Comparison of ENCODE assay signal across 16 cellular contexts in genomic region chr10:34194259-34194658, GRCh38.
DNase-seq lines count a peak whose midpoint lies in the region; ATAC-seq and TF ChIP-seq lines count a peak whose summit lies in the region.
"Had no signal": no experiment of that assay in that cellular context is flagged by ENCODE, and none has a peak within 500 bp of the region (broad histone marks: within the 10 kb centered on the region; RNA-seq: fewer than 3 reads in every experiment).

No MANE protein-coding gene starts in this region.

- no peak for TF ChIP-seq CTCF in BJ (IDR thresholded peaks at IDR 0.05; ENCODE audit: insufficient read depth, low read depth, low read length)

- no peaks in the 10 kb centered on the region for H3K27me3 Mint-ChIP-seq in activated T-cell treated with anti-CD3 and anti-CD28 coated beads, Interleukin-2, amount 50 U/mL, for 24 hours
- H3K27me3 Mint-ChIP-seq: activated B cell treated with CpG ODN at 0.5 μM for 24 hours had no signal

- H3K27ac ChIP-seq in muscle layer of duodenum (ENCODE audit: low read length): peak overlapping the region; percentile 6
- H3K27ac ChIP-seq: colonic mucosa had no signal

- H3K36me3 ChIP-seq in BJ (ENCODE audit: control insufficient read depth, insufficient read depth, low read length) (no peaks in the 10 kb centered on the region), muscle layer of duodenum (ENCODE audit: control insufficient read depth in 1 of 2, insufficient read depth in 2 of 2, low read length in 2 of 2) (no peaks in the 10 kb centered on the region)
- H3K36me3 ChIP-seq: colonic mucosa had no signal

- H3K27ac Mint-ChIP-seq in activated T-cell treated with anti-CD3 and anti-CD28 coated beads, Interleukin-2, amount 50 U/mL, for 24 hours: no peak overlapping the region
- H3K27ac Mint-ChIP-seq: activated B cell treated with CpG ODN at 0.5 μM for 24 hours; activated naive CD4-positive, alpha-beta T cell treated with anti-CD3 and anti-CD28 coated beads, Interleukin-2, amount 50 U/mL, for 72 hours; CD4-positive, alpha-beta memory T cell; naive thymus-derived CD4-positive, alpha-beta T cell had no signal

- no peak overlapping the region for H3K4me3 Mint-ChIP-seq in activated T-cell treated with anti-CD3 and anti-CD28 coated beads, Interleukin-2, amount 50 U/mL, for 24 hours
- H3K4me3 Mint-ChIP-seq: activated B cell treated with CpG ODN at 0.5 μM for 24 hours; CD4-positive, alpha-beta memory T cell; naive thymus-derived CD4-positive, alpha-beta T cell had no signal

- no peaks in the 10 kb centered on the region for H3K9me3 ChIP-seq in muscle layer of duodenum (ENCODE audit: control insufficient read depth in 1 of 2, low read length in 2 of 2)
- H3K9me3 ChIP-seq: colonic mucosa had no signal

- peaks cover 0 to 12% of the 10 kb centered on the region in 2 donors for H3K4me1 ChIP-seq in muscle layer of duodenum (ENCODE audit: control insufficient read depth in 1 of 2, insufficient read depth in 2 of 2, low read length in 2 of 2)
- H3K4me1 ChIP-seq: colonic mucosa had no signal

- H3K27me3 ChIP-seq in BJ (ENCODE audit: control insufficient read depth, insufficient read depth, low read length): no peaks in the 10 kb centered on the region
- H3K27me3 ChIP-seq in muscle layer of duodenum (ENCODE audit: low read depth, low read length): no peaks in the 10 kb centered on the region
- H3K27me3 ChIP-seq: colonic mucosa had no signal

- POLR2A ChIA-PET in BJ (lab: Charles Lee): no interaction called here

- peak; percentile 69 for DNase-seq in BJ (ENCODE audit: low read depth)
- peak; percentile 55 for DNase-seq in NCI-H748 (lab: John Stamatoyannopoulos, UW; ENCODE audit: unreplicated experiment)
- peak; percentile 86 for DNase-seq in fibroblast of gingiva (ENCODE audit: low read depth)
- DNase-seq in stimulated activated naive CD4-positive, alpha-beta T cell treated with Interleukin-2 at 50 U/mL for 16 hours (lab: John Stamatoyannopoulos, UW): no peak
- no peak for DNase-seq in activated T-cell treated with anti-CD3 and anti-CD28 coated beads, Interleukin-2, amount 50 U/mL, for 24 hours
- DNase-seq: activated B cell treated with CpG ODN at 0.5 μM for 24 hours; activated CD8-positive, alpha-beta memory T cell treated with anti-CD3 and anti-CD28 coated beads, Interleukin-2, amount 50 U/mL, for 48 hours; CD4-positive, alpha-beta memory T cell; colonic mucosa; islet precursor cell; naive thymus-derived CD4-positive, alpha-beta T cell; SW 1271 had no signal

- H3K4me3 ChIP-seq in BJ (ENCODE audit: low read depth, low read length) (no peak overlapping the region), muscle layer of duodenum (ENCODE audit: low read depth in 1 of 2, low read length in 2 of 2) (no peak overlapping the region)
- H3K4me3 ChIP-seq: colonic mucosa had no signal

- ATAC-seq in GM18867 (IDR thresholded peaks at IDR 0.05; ENCODE audit: unreplicated experiment): no peak
- ATAC-seq in GM19452 (IDR thresholded peaks at IDR 0.05; ENCODE audit: unreplicated experiment): no peak
- ATAC-seq: activated naive CD4-positive, alpha-beta T cell treated with anti-CD3 and anti-CD28 coated beads, Interleukin-2, amount 50 U/mL, for 72 hours; naive thymus-derived CD4-positive, alpha-beta T cell had no signal

- no peaks in the 10 kb centered on the region for H3K9me3 Mint-ChIP-seq in activated T-cell treated with anti-CD3 and anti-CD28 coated beads, Interleukin-2, amount 50 U/mL, for 24 hours
- H3K9me3 Mint-ChIP-seq: activated B cell treated with CpG ODN at 0.5 μM for 24 hours; activated naive CD4-positive, alpha-beta T cell treated with anti-CD3 and anti-CD28 coated beads, Interleukin-2, amount 50 U/mL, for 72 hours; CD4-positive, alpha-beta memory T cell; naive thymus-derived CD4-positive, alpha-beta T cell had no signal

- no peaks in the 10 kb centered on the region for H3K36me3 Mint-ChIP-seq in activated T-cell treated with anti-CD3 and anti-CD28 coated beads, Interleukin-2, amount 50 U/mL, for 24 hours (ENCODE audit: low read depth)
- H3K36me3 Mint-ChIP-seq: activated naive CD4-positive, alpha-beta T cell treated with anti-CD3 and anti-CD28 coated beads, Interleukin-2, amount 50 U/mL, for 72 hours; CD4-positive, alpha-beta memory T cell; naive thymus-derived CD4-positive, alpha-beta T cell had no signal

- CTCF ChIA-PET in BJ (lab: Yijun Ruan, JAX): interaction anchor here (0.8 kb wide), 1 partner anchor 991 kb away, joined by 5 read pairs; no protein-coding TSS in a partner anchor

- H3K4me1 Mint-ChIP-seq in activated T-cell treated with anti-CD3 and anti-CD28 coated beads, Interleukin-2, amount 50 U/mL, for 24 hours (ENCODE audit: low read depth): peaks cover 4% of the 10 kb centered on the region
- H3K4me1 Mint-ChIP-seq: activated B cell treated with CpG ODN at 0.5 μM for 24 hours; CD4-positive, alpha-beta memory T cell; naive thymus-derived CD4-positive, alpha-beta T cell had no signal

Comparison
In these comparisons a context has a peak if more than half of its experiments do, and no peak if none do; other contexts are left out.
1. DNase-seq: peak in BJ (single experiment), NCI-H748 (single experiment) and fibroblast of gingiva (single experiment); none in stimulated activated naive CD4-positive, alpha-beta T cell treated with Interleukin-2 at 50 U/mL for 16 hours (single experiment) and activated T-cell treated with anti-CD3 and anti-CD28 coated beads, Interleukin-2, amount 50 U/mL, for 24 hours (single experiment).